Comparison of ENCODE assay signal across 14 cellular contexts in the genomic region with DNA sequence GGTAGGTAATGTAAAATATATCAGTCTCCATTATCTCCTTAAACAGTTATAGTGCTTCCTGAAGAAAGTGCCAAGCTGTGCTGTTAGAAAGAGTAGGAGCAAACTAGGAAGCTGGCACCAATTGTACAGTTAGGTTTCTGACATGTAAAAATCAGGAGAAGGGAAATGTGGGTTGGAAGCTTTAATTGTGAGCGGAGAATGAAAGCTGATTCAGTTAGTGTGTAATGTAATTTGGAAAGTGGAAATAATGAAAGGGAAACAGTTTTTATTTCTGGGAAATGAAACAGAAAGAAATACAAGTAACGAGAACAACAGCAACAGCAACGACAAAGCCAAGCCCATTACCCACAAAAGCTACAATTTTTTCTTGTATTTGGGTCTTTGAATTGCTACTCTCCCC. TPM values are rescaled to one million over a fixed set of nuclear protein-coding genes. Genes with fewer than 3 reads are reported as not detected.
DNase-seq lines count a peak whose midpoint lies in the region; ATAC-seq and TF ChIP-seq lines count a peak whose summit lies in the region.
"Had no signal": no experiment of that assay in that cellular context is flagged by ENCODE, and none has a peak within 500 bp of the region (broad histone marks: within the 10 kb centered on the region; RNA-seq: fewer than 3 reads in every experiment).

No MANE protein-coding gene starts in this region.

- TF ChIP-seq POLR2A in upper lobe of left lung (IDR thresholded peaks at IDR 0.05) = no peak

- peak overlapping the region; percentile 55 for H3K27ac ChIP-seq in left ventricle myocardium inferior (replicated peaks)
- peak overlapping the region; percentile 59 for H3K27ac ChIP-seq in lower lobe of right lung
- peak overlapping the region; percentile 25 to 53 (median 46) for H3K27ac ChIP-seq in upper lobe of left lung
- H3K27ac ChIP-seq: VCaP had no signal

- no peak for TF ChIP-seq EP300 in upper lobe of left lung (IDR thresholded peaks at IDR 0.05)

- H3K9me3 Mint-ChIP-seq in T-helper 1 cell treated with Interleukin-12 subunit alpha and Interleukin-12 subunit beta and Interleukin-4 antibody, amounts not matched to agents 30 μg/mL and 1 μg/mL, for 36 hours = no peaks in the 10 kb centered on the region
- H3K9me3 Mint-ChIP-seq: CD4-positive, alpha-beta T cell; HFFc6 had no signal

- 26 to 36% methylated on average over 3 of the region's 3 CpGs for WGBS in upper lobe of left lung, 2 donors

- H3K27me3 ChIP-seq in left ventricle myocardium inferior (ENCODE audit: low read depth) (no peaks in the 10 kb centered on the region), lower lobe of right lung (ENCODE audit: low read depth) (no peaks in the 10 kb centered on the region), upper lobe of left lung (no peaks in the 10 kb centered on the region)
- H3K27me3 ChIP-seq: dorsolateral prefrontal cortex, thyroid gland had no signal

- peak overlapping the region; percentile 90 for H3K27ac Mint-ChIP-seq in T-helper 1 cell treated with Interleukin-12 subunit alpha and Interleukin-12 subunit beta and Interleukin-4 antibody, amounts not matched to agents 30 μg/mL and 1 μg/mL, for 36 hours
- H3K27ac Mint-ChIP-seq: CD4-positive, alpha-beta T cell; HFFc6 had no signal

- peaks cover 8% of the 10 kb centered on the region for H3K36me3 Mint-ChIP-seq in T-helper 1 cell treated with Interleukin-12 subunit alpha and Interleukin-12 subunit beta and Interleukin-4 antibody, amounts not matched to agents 30 μg/mL and 1 μg/mL, for 36 hours (ENCODE audit: low read depth)

- peak overlapping the region; percentile 27 for H3K4me3 ChIP-seq in left ventricle myocardium inferior
- H3K4me3 ChIP-seq in lower lobe of right lung = peak overlapping the region; percentile 4
- H3K4me3 ChIP-seq in upper lobe of left lung = no peak overlapping the region
- H3K4me3 ChIP-seq: thyroid gland had no signal

- TF ChIP-seq CTCF in left ventricle myocardium inferior (IDR thresholded peaks at IDR 0.05; ENCODE audit: borderline replicate concordance) (no peak), lower lobe of right lung (IDR thresholded peaks at IDR 0.05) (no peak), upper lobe of left lung (IDR thresholded peaks at IDR 0.05) (no peak)

- H3K9me3 ChIP-seq in left ventricle myocardium inferior (replicated peaks) = no peaks in the 10 kb centered on the region
- no peaks in the 10 kb centered on the region for H3K9me3 ChIP-seq in lower lobe of right lung
- no peaks in the 10 kb centered on the region for H3K9me3 ChIP-seq in upper lobe of left lung
- H3K9me3 ChIP-seq: thyroid gland had no signal

- peaks cover 49% of the 10 kb centered on the region for H3K4me1 Mint-ChIP-seq in T-helper 1 cell treated with Interleukin-12 subunit alpha and Interleukin-12 subunit beta and Interleukin-4 antibody, amounts not matched to agents 30 μg/mL and 1 μg/mL, for 36 hours (ENCODE audit: low read depth)

- ATAC-seq in left cardiac atrium (no peak), lower lobe of right lung (peak in 1 of 2 donors; percentile 10), upper lobe of left lung (ENCODE audit: low FRiP score in 2 of 2) (no peak)

- DNase-seq in left ventricle myocardium inferior = no peak
- DNase-seq in left cardiac atrium = no peak
- DNase-seq in lower lobe of right lung = no peak
- no peak for DNase-seq in upper lobe of left lung
- DNase-seq in SHP77 (lab: John Stamatoyannopoulos, UW) = no peak
- no peak for DNase-seq in NCI-H446 treated with DMSO at 0.1 percent for 48 hours (lab: John Stamatoyannopoulos, UW)
- DNase-seq in NCI-H69 (lab: John Stamatoyannopoulos, UW) = no peak
- DNase-seq: CD4-positive, alpha-beta T cell; dorsolateral prefrontal cortex; HFFc6; stimulated activated CD4-positive, alpha-beta T cell treated with anti-CD3 and anti-CD28 coated beads, Interleukin-4, amount 100 ng/mL, for 4 hours; thyroid gland had no signal

- H3K4me3 Mint-ChIP-seq in T-helper 1 cell treated with Interleukin-12 subunit alpha and Interleukin-12 subunit beta and Interleukin-4 antibody, amounts not matched to agents 30 μg/mL and 1 μg/mL, for 36 hours = peak overlapping the region; percentile 56
- H3K4me3 Mint-ChIP-seq: CD4-positive, alpha-beta T cell; HFFc6 had no signal

- no peaks in the 10 kb centered on the region for H3K36me3 ChIP-seq in left ventricle myocardium inferior
- no peaks in the 10 kb centered on the region for H3K36me3 ChIP-seq in lower lobe of right lung
- H3K36me3 ChIP-seq in upper lobe of left lung = no peaks in the 10 kb centered on the region
- H3K36me3 ChIP-seq: thyroid gland had no signal

- H3K27me3 Mint-ChIP-seq in T-helper 1 cell treated with Interleukin-12 subunit alpha and Interleukin-12 subunit beta and Interleukin-4 antibody, amounts not matched to agents 30 μg/mL and 1 μg/mL, for 36 hours (ENCODE audit: low read depth) = no peaks in the 10 kb centered on the region
- H3K27me3 Mint-ChIP-seq: CD4-positive, alpha-beta T cell had no signal

- intact Hi-C loops in left ventricle myocardium inferior (cut with micrococcal nuclease) = no loop called here
- intact Hi-C loops in left cardiac atrium (cut with DNase I) = no loop called here
- intact Hi-C loops in lower lobe of right lung (cut with DNase I) = no loop called here

- H3K4me1 ChIP-seq in left ventricle myocardium inferior (peaks cover 50% of the 10 kb centered on the region), lower lobe of right lung (peaks cover 54% of the 10 kb centered on the region), upper lobe of left lung (peaks cover 30 to 44% (median 41%) of the 10 kb centered on the region in 4 donors)

RNA-seq across cellular contexts. Expression of gene JAK2, which starts 48.8 kb away (rescaled TPM):
- total RNA-seq in left ventricle myocardium inferior (28.7 TPM), left cardiac atrium (10 to 100 TPM; 11.4 to 11.8 TPM), lower lobe of right lung (32.8 TPM), upper lobe of left lung (10 to 100 TPM; 19.6 to 52.9 (median 26.0) TPM)

Comparison
In these comparisons a context has a peak if more than half of its experiments do, and no peak if none do; other contexts are left out.
1. H3K4me3 ChIP-seq: peak in left ventricle myocardium inferior (single experiment) and lower lobe of right lung (single experiment); none in upper lobe of left lung (0 of 4).
2. Peak in every context shown above with its lines, with median percentiles within 50 percentile points of each other: H3K27ac ChIP-seq.